Comparison of ENCODE assay signal across 9 cellular contexts in the genomic region with DNA sequence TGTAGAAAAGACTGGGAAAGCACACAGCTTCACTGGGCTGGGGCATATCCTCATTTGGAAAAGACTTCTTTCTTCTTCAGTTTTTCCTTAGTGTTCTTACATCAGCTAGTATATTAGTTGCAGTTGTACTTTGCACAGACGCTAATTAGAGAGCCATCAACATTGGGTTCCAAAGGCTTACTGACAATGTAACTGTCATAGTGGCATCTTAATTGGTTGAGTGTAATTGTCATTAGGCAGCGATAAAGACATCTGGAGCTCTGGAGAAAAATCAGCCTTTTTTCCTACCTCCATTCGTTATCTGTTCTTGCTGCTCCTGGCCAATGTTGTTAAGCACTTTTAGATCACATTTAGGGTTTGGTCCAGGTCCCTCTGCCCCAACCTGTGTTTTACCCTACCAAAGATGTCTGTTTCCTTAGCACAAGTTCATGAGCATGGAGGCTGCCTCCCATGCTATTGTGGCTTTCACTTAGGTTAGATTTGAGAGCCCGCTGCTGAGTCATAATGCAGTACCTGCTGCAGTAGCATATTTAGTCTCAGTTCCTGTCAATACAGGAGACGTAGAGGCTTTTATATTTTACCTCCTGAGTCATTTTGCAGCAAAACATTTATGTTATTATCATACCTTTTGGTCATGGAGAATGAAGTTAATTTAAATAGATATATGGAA.
DNase-seq lines count a peak whose midpoint lies in the region; ATAC-seq lines count a peak whose summit lies in the region.
"Had no signal": no experiment of that assay in that cellular context is flagged by ENCODE, and none has a peak within 500 bp of the region (broad histone marks: within the 10 kb centered on the region; RNA-seq: fewer than 3 reads in every experiment).

No MANE protein-coding gene starts in this region.

- ATAC-seq in GM19043 (IDR thresholded peaks at IDR 0.05; ENCODE audit: low read depth, unreplicated experiment) (peak; percentile 97), HG02610 (IDR thresholded peaks at IDR 0.05; ENCODE audit: unreplicated experiment) (peak; percentile 97)

- in situ Hi-C loops in ACHN (cut with HindIII; ENCODE audit: low pct_ligation_motif_present, low pct_unique_long_range_greater_than_20kb, low sequenced_read_pairs), result no loop called here

- DNase-seq in RPMI8226, result peak; percentile 72
- peak; percentile 71 for DNase-seq in stimulated activated CD4-positive, alpha-beta T cell treated with anti-CD3 and anti-CD28 coated beads, Interleukin-15, amount 100 ng/mL, for 24 hours
- no peak for DNase-seq in ACHN
- no peak for DNase-seq in effector CD8-positive, alpha-beta T cell (lab: John Stamatoyannopoulos, UW)
- DNase-seq in COLO829 (ENCODE audit: low spot score), result no peak
- no peak for DNase-seq in OCI-M2 (lab: John Stamatoyannopoulos, UW; ENCODE audit: unreplicated experiment)
- DNase-seq: HFFc6 had no signal

Comparison
In these comparisons a context has a peak if more than half of its experiments do, and no peak if none do; other contexts are left out.
1. DNase-seq: peak in RPMI8226 (single experiment) and stimulated activated CD4-positive, alpha-beta T cell treated with anti-CD3 and anti-CD28 coated beads, Interleukin-15, amount 100 ng/mL, for 24 hours (single experiment); none in ACHN (single experiment), effector CD8-positive, alpha-beta T cell (single experiment), COLO829 (single experiment) and OCI-M2 (single experiment).